2 cellular contexts compared by ENCODE assay signal in the genomic region with DNA sequence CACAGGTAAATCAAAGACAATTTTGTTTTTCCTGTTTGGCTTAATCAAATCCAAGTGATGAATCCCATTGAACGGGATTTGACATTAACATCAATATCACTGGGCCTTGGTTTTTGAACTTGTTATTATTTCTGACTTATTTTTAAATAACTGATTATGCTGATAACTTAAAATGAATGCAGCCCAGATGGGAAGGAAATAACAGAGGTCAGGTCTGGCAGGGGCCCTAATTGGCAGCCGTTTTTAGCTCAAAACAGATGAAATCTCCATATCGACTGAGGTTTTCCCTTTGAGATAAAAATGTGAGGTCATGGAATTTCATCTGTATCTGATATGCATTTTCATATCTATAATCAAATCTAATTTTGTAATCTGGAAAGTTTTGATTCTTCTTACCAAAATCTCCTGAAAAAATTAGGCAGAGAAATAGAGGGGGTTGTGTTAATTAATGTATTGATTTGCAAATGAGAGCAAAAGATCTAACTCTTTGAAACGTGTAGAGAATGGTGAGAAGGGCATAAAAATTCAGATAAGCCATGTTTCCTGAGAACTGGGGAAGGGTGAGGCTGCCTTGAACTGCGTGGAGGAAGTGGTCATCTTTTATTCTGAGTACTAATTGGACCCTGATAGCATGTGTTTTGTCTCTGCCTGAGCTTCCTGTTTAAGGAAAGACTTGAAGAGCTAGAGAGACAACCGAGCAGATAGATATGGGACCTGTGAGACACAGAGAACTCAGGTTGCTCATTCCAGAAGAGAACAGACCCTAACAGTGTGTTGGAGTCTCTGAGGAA.
A peak's percentile ranks its signal among the peaks of the same experiment; 100 is the strongest.
TF ChIP-seq lines count a peak whose summit lies in the region.

No MANE protein-coding gene starts in this region.

TF ChIP-seq in liver, 16 proteins besides CTCF, POLR2A, EP300 and RAD21:
- no peak for TF ChIP-seq SP1 (IDR thresholded peaks at IDR 0.05)
- no peak for TF ChIP-seq FOXA1 (IDR thresholded peaks at IDR 0.05)
- peak in 1 of 2 donors; percentile 31 for TF ChIP-seq GABPA (IDR thresholded peaks at IDR 0.05 in 1 of 2, conservative IDR thresholded peaks at IDR 0.05 in 1 of 2)
- TF ChIP-seq, protein P1, sequence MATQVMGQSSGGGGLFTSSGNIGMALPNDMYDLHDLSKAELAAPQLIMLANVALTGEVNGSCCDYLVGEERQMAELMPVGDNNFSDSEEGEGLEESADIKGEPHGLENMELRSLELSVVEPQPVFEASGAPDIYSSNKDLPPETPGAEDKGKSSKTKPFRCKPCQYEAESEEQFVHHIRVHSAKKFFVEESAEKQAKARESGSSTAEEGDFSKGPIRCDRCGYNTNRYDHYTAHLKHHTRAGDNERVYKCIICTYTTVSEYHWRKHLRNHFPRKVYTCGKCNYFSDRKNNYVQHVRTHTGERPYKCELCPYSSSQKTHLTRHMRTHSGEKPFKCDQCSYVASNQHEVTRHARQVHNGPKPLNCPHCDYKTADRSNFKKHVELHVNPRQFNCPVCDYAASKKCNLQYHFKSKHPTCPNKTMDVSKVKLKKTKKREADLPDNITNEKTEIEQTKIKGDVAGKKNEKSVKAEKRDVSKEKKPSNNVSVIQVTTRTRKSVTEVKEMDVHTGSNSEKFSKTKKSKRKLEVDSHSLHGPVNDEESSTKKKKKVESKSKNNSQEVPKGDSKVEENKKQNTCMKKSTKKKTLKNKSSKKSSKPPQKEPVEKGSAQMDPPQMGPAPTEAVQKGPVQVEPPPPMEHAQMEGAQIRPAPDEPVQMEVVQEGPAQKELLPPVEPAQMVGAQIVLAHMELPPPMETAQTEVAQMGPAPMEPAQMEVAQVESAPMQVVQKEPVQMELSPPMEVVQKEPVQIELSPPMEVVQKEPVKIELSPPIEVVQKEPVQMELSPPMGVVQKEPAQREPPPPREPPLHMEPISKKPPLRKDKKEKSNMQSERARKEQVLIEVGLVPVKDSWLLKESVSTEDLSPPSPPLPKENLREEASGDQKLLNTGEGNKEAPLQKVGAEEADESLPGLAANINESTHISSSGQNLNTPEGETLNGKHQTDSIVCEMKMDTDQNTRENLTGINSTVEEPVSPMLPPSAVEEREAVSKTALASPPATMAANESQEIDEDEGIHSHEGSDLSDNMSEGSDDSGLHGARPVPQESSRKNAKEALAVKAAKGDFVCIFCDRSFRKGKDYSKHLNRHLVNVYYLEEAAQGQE (IDR thresholded peaks at IDR 0.05): no peak
- no peak for TF ChIP-seq HNF4G (IDR thresholded peaks at IDR 0.05)
- TF ChIP-seq, protein P2, sequence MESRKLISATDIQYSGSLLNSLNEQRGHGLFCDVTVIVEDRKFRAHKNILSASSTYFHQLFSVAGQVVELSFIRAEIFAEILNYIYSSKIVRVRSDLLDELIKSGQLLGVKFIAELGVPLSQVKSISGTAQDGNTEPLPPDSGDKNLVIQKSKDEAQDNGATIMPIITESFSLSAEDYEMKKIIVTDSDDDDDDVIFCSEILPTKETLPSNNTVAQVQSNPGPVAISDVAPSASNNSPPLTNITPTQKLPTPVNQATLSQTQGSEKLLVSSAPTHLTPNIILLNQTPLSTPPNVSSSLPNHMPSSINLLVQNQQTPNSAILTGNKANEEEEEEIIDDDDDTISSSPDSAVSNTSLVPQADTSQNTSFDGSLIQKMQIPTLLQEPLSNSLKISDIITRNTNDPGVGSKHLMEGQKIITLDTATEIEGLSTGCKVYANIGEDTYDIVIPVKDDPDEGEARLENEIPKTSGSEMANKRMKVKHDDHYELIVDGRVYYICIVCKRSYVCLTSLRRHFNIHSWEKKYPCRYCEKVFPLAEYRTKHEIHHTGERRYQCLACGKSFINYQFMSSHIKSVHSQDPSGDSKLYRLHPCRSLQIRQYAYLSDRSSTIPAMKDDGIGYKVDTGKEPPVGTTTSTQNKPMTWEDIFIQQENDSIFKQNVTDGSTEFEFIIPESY (IDR thresholded peaks at IDR 0.05): no peak
- peak; percentile 60 for TF ChIP-seq NR2F2 (IDR thresholded peaks at IDR 0.05)
- TF ChIP-seq, protein P3, sequence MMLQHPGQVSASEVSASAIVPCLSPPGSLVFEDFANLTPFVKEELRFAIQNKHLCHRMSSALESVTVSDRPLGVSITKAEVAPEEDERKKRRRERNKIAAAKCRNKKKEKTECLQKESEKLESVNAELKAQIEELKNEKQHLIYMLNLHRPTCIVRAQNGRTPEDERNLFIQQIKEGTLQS (IDR thresholded peaks at IDR 0.05): no peak
- no peak for TF ChIP-seq YY1 (IDR thresholded peaks at IDR 0.05)
- TF ChIP-seq FOXA2 (IDR thresholded peaks at IDR 0.05): no peak

TF ChIP-seq in HepG2, 621 proteins besides CTCF, POLR2A, EP300 and RAD21:
- no peak for TF ChIP-seq ZNF598 (CRISPR knock-in tag; IDR thresholded peaks at IDR 0.05; ENCODE audit: borderline replicate concordance)
- no peak for TF ChIP-seq CCDC6 (CRISPR knock-in tag; IDR thresholded peaks at IDR 0.05)
- TF ChIP-seq ZZZ3 (CRISPR knock-in tag; IDR thresholded peaks at IDR 0.05; ENCODE audit: borderline replicate concordance): no peak
- no peak for TF ChIP-seq ZNF207 (IDR thresholded peaks at IDR 0.05; ENCODE audit: borderline replicate concordance)
TF ChIP-seq in HepG2: peak in this region for 0.
